ENCODE assay signal across 20 cellular contexts in the genomic region with DNA sequence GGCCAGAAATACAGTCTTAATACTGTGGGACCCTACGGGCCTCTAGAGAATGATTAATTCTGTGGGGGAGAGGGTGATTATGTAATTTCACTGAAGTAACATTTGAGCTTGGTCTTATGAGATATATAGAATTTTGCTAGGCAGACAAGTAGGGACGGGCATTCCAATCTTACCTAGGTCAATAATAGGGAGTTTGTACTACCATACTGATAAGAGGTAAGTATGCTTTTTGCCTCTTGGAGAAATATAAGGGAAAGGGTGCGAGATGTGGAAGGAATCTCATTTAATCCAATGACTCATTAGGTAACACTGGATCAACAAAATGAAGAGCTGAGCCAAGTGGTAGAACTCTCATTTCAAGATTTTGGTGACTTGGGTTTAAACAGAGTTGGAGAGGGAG. TPM values are rescaled to one million over a fixed set of nuclear protein-coding genes. Genes with fewer than 3 reads are reported as not detected.
DNase-seq lines count a peak whose midpoint lies in the region; ATAC-seq and TF ChIP-seq lines count a peak whose summit lies in the region.
"Had no signal": no experiment of that assay in that cellular context is flagged by ENCODE, and none has a peak within 500 bp of the region (broad histone marks: within the 10 kb centered on the region; RNA-seq: fewer than 3 reads in every experiment).

No MANE protein-coding gene starts in this region.

- H3K27me3 Mint-ChIP-seq in activated T-helper 17 cell treated with anti-CD3 and anti-CD28 coated beads, Interleukin-2, amount 50 U/mL, for 72 hours: no peaks in the 10 kb centered on the region
- H3K27me3 Mint-ChIP-seq: CD8-positive, alpha-beta memory T cell had no signal

- in situ Hi-C loops in transverse colon (cut with MboI; ENCODE audit: low pct_ligation_motif_present in 1 of 4, low pct_unique_long_range_greater_than_20kb in 1 of 4, low sequenced_read_pairs in 3 of 4): no loop called here

- H3K4me1 Mint-ChIP-seq in activated T-helper 17 cell treated with anti-CD3 and anti-CD28 coated beads, Interleukin-2, amount 50 U/mL, for 72 hours: peaks cover 7% of the 10 kb centered on the region
- H3K4me1 Mint-ChIP-seq in stimulated activated effector memory CD8-positive, alpha-beta T cell treated with anti-CD3 and anti-CD28 coated beads, Interleukin-12 subunit alpha, Interleukin-12 subunit beta, amount 100 ng/mL, for 72 hours: peaks cover 37% of the 10 kb centered on the region

- no peaks in the 10 kb centered on the region for H3K9me3 Mint-ChIP-seq in activated T-helper 17 cell treated with anti-CD3 and anti-CD28 coated beads, Interleukin-2, amount 50 U/mL, for 72 hours
- H3K9me3 Mint-ChIP-seq in stimulated activated effector memory CD8-positive, alpha-beta T cell treated with anti-CD3 and anti-CD28 coated beads, Interleukin-12 subunit alpha, Interleukin-12 subunit beta, amount 100 ng/mL, for 72 hours: no peaks in the 10 kb centered on the region
- H3K9me3 Mint-ChIP-seq: CD8-positive, alpha-beta memory T cell had no signal

- H3K27ac Mint-ChIP-seq in activated T-helper 17 cell treated with anti-CD3 and anti-CD28 coated beads, Interleukin-2, amount 50 U/mL, for 72 hours: peak overlapping the region; percentile 5
- peak overlapping the region; percentile 43 for H3K27ac Mint-ChIP-seq in stimulated activated effector memory CD8-positive, alpha-beta T cell treated with anti-CD3 and anti-CD28 coated beads, Interleukin-12 subunit alpha, Interleukin-12 subunit beta, amount 100 ng/mL, for 72 hours

- H3K27ac ChIP-seq in HL-60 (replicated peaks) (peak overlapping the region; percentile 78), left lung (peak overlapping the region; percentile 6 to 48), transverse colon (no peak overlapping the region)
- H3K27ac ChIP-seq: A549, RWPE1 had no signal

- ATAC-seq in activated T-helper 17 cell treated with anti-CD3 and anti-CD28 coated beads, Interleukin-2, amount 50 U/mL, for 72 hours (replicated peaks): no peak
- ATAC-seq in left lung (peak; percentile 56), GM19452 (IDR thresholded peaks at IDR 0.05; ENCODE audit: unreplicated experiment) (no peak), HG02571 (IDR thresholded peaks at IDR 0.05; ENCODE audit: unreplicated experiment) (no peak), GM21423 (IDR thresholded peaks at IDR 0.05; ENCODE audit: unreplicated experiment) (no peak)
- no peak for ATAC-seq in stimulated activated effector memory CD8-positive, alpha-beta T cell treated with anti-CD3 and anti-CD28 coated beads, Interleukin-12 subunit alpha, Interleukin-12 subunit beta, amount 100 ng/mL, for 72 hours
- ATAC-seq: A549, Panc1 had no signal

- TF ChIP-seq POLR2A in transverse colon (IDR thresholded peaks at IDR 0.05): no peak

- TF ChIP-seq CTCF in HL-60 (IDR thresholded peaks at IDR 0.05; ENCODE audit: insufficient read depth, low read length): no peak
- no peak for TF ChIP-seq CTCF in left lung (IDR thresholded peaks at IDR 0.05)
- no peak for TF ChIP-seq CTCF in transverse colon (IDR thresholded peaks at IDR 0.05)

- intact Hi-C loops in left lung (cut with DNase I): no loop called here
- intact Hi-C loops in transverse colon (cut with DNase I; ENCODE audit: low total_unique reads): no loop called here

- H3K4me3 Mint-ChIP-seq in activated T-helper 17 cell treated with anti-CD3 and anti-CD28 coated beads, Interleukin-2, amount 50 U/mL, for 72 hours: no peak overlapping the region
- no peak overlapping the region for H3K4me3 Mint-ChIP-seq in stimulated activated effector memory CD8-positive, alpha-beta T cell treated with anti-CD3 and anti-CD28 coated beads, Interleukin-12 subunit alpha, Interleukin-12 subunit beta, amount 100 ng/mL, for 72 hours

- no peaks in the 10 kb centered on the region for H3K9me3 ChIP-seq in left lung
- no peaks in the 10 kb centered on the region for H3K9me3 ChIP-seq in transverse colon
- H3K9me3 ChIP-seq: A549 had no signal

- no peaks in the 10 kb centered on the region for H3K27me3 ChIP-seq in HL-60 (ENCODE audit: insufficient read depth, poor library complexity, severe bottlenecking)
- H3K27me3 ChIP-seq in left lung: no peaks in the 10 kb centered on the region
- H3K27me3 ChIP-seq in transverse colon: no peaks in the 10 kb centered on the region

- WGBS in transverse colon (ENCODE audit: low coverage in 1 of 2), 2 donors: 93 to 100% methylated on average over 2 to 3 of the region's 3 CpGs

- H3K4me1 ChIP-seq in left lung: peaks cover 5 to 77% of the 10 kb centered on the region in 2 donors
- H3K4me1 ChIP-seq in transverse colon: peaks cover 8 to 42% (median 30%) of the 10 kb centered on the region in 4 donors

- H3K36me3 Mint-ChIP-seq in activated T-helper 17 cell treated with anti-CD3 and anti-CD28 coated beads, Interleukin-2, amount 50 U/mL, for 72 hours (ENCODE audit: low read depth): peaks cover 48% of the 10 kb centered on the region
- peaks cover 56% of the 10 kb centered on the region for H3K36me3 Mint-ChIP-seq in stimulated activated effector memory CD8-positive, alpha-beta T cell treated with anti-CD3 and anti-CD28 coated beads, Interleukin-12 subunit alpha, Interleukin-12 subunit beta, amount 100 ng/mL, for 72 hours

- H3K4me3 ChIP-seq in HL-60 (replicated peaks; ENCODE audit: insufficient read depth, low read length) (no peak overlapping the region), left lung (no peak overlapping the region), transverse colon (no peak overlapping the region)
- H3K4me3 ChIP-seq: A549 had no signal

- no peak for TF ChIP-seq EP300 in transverse colon (IDR thresholded peaks at IDR 0.05; ENCODE audit: low read depth)

- no peak for DNase-seq in HL-60 (ENCODE audit: low read depth in 1 of 2, low spot score in 1 of 2)
- DNase-seq in left lung: no peak
- DNase-seq in stimulated activated effector memory CD8-positive, alpha-beta T cell treated with anti-CD3 and anti-CD28 coated beads, Interleukin-12 subunit alpha, Interleukin-12 subunit beta, amount 100 ng/mL, for 72 hours (ENCODE audit: low spot score in 2 of 2): no peak
- no peak for DNase-seq in transverse colon
- DNase-seq: AML-193; C1 segment of cervical spinal cord; CD8-positive, alpha-beta memory T cell; DMS79 treated with DMSO at 0.1 percent for 48 hours; KBM-7; NCI-H2029; NCI-H69; SHP77 had no signal

- H3K36me3 ChIP-seq in left lung (peaks cover 0 to 28% of the 10 kb centered on the region in 2 donors), transverse colon (peaks cover 0 to 17% (median 2%) of the 10 kb centered on the region in 4 donors)

RNA-seq across cellular contexts. Expression of a gene that starts 5.2 kb away (rescaled TPM):
- total RNA-seq in activated T-helper 17 cell treated with anti-CD3 and anti-CD28 coated beads, Interleukin-2, amount 50 U/mL, for 72 hours: 10 to 100 TPM; 34.2 to 50.8 TPM
- total RNA-seq in left lung (100 to 1,000 TPM; 116 to 175 TPM), transverse colon (10 to 100 TPM; 66.3 to 97.5 (median 88.4) TPM)

RNA-seq across cellular contexts. Expression of a gene that starts 12.4 kb away (rescaled TPM):
- 100 to 1,000 TPM; 101 to 104 TPM for total RNA-seq in activated T-helper 17 cell treated with anti-CD3 and anti-CD28 coated beads, Interleukin-2, amount 50 U/mL, for 72 hours
- 10 to 100 TPM; 34.1 to 40.3 TPM for total RNA-seq in left lung
- 10 to 100 TPM in 3 of 4 donors, 1 to 10 TPM in 1; 6.7 to 22.3 (median 11.1) TPM for total RNA-seq in transverse colon

RNA-seq across cellular contexts. Expression of a gene that starts 13.2 kb away (rescaled TPM):
- total RNA-seq in activated T-helper 17 cell treated with anti-CD3 and anti-CD28 coated beads, Interleukin-2, amount 50 U/mL, for 72 hours: 1 to 10 TPM in 1 of 2 donors, under 1 TPM in 1; 0.30 to 2.5 TPM
- total RNA-seq in left lung (1 to 10 TPM in 1 of 2 donors, under 1 TPM in 1; 0.99 to 1.8 TPM), transverse colon (1 to 10 TPM in 3 of 4 donors, not detected in 1; 2.4 to 7.0 (median 4.9) TPM)
- total RNA-seq: MCF 10A had no signal

RNA-seq across cellular contexts. Expression of a gene that starts 18.0 kb away (rescaled TPM):
- total RNA-seq in activated T-helper 17 cell treated with anti-CD3 and anti-CD28 coated beads, Interleukin-2, amount 50 U/mL, for 72 hours: 1 to 10 TPM; 3.4 to 3.5 TPM
- 10 to 100 TPM; 26.1 to 26.3 TPM for total RNA-seq in left lung
- total RNA-seq in transverse colon: 10 to 100 TPM; 30.1 to 45.3 (median 33.9) TPM

RNA-seq across cellular contexts. Expression of a gene that starts 41.8 kb away (rescaled TPM):
- 10 to 100 TPM; 19.1 to 20.3 TPM for total RNA-seq in activated T-helper 17 cell treated with anti-CD3 and anti-CD28 coated beads, Interleukin-2, amount 50 U/mL, for 72 hours
- 1 to 10 TPM; 7.5 to 8.5 TPM for total RNA-seq in left lung
- 1 to 10 TPM; 1.9 to 6.2 (median 3.9) TPM for total RNA-seq in transverse colon

Comparison
In these comparisons a context has a peak if more than half of its experiments do, and no peak if none do; other contexts are left out.
1. H3K27ac ChIP-seq: peak in HL-60 (single experiment) and left lung (2 of 2); none in transverse colon (0 of 4).